ENCODE assay signal across 20 cellular contexts in genomic region chr1:100626397-100626796, GRCh38.
DNase-seq lines count a peak whose midpoint lies in the region; ATAC-seq and TF ChIP-seq lines count a peak whose summit lies in the region.
"Had no signal": no experiment of that assay in that cellular context is flagged by ENCODE, and none has a peak within 500 bp of the region (broad histone marks: within the 10 kb centered on the region; RNA-seq: fewer than 3 reads in every experiment).

No MANE protein-coding gene starts in this region.

- no peaks in the 10 kb centered on the region for H3K9me3 ChIP-seq in ovary
- no peaks in the 10 kb centered on the region for H3K9me3 ChIP-seq in naive thymus-derived CD4-positive, alpha-beta T cell (ENCODE audit: control insufficient read depth in 2 of 3, low read length in 3 of 3)
- H3K9me3 ChIP-seq: HAP-1, Peyer's patch had no signal

- H3K4me1 ChIP-seq in ACC112 (ENCODE audit: control insufficient read depth, insufficient read depth, low read length, unreplicated experiment) (peaks cover 80% of the 10 kb centered on the region), ovary (ENCODE audit: insufficient read depth) (peaks cover 6% of the 10 kb centered on the region)
- no peaks in the 10 kb centered on the region for H3K4me1 ChIP-seq in naive thymus-derived CD4-positive, alpha-beta T cell (ENCODE audit: control insufficient read depth in 2 of 2, insufficient read depth in 2 of 2, low read length in 2 of 2)
- H3K4me1 ChIP-seq: HAP-1, Peyer's patch had no signal

- no peak overlapping the region for H3K4me3 Mint-ChIP-seq in naive thymus-derived CD4-positive, alpha-beta T cell
- H3K4me3 Mint-ChIP-seq: CD8-positive, alpha-beta memory T cell; IgD-negative memory B cell; neural crest cell; WTC11 had no signal

- H3K9me3 Mint-ChIP-seq in naive thymus-derived CD4-positive, alpha-beta T cell = peaks cover 0 to 7% (median 2%) of the 10 kb centered on the region in 11 donors
- H3K9me3 Mint-ChIP-seq: CD8-positive, alpha-beta memory T cell had no signal

- H3K27ac Mint-ChIP-seq in naive thymus-derived CD4-positive, alpha-beta T cell = no peak overlapping the region
- H3K27ac Mint-ChIP-seq: CD8-positive, alpha-beta memory T cell; IgD-negative memory B cell; WTC11 had no signal

- intact Hi-C loops in ovary (cut with DNase I) = no loop called here
- intact Hi-C loops in naive thymus-derived CD4-positive, alpha-beta T cell (cut with micrococcal nuclease) = no loop called here

- H3K4me3 ChIP-seq in ACC112 (ENCODE audit: low read depth, low read length) (peak overlapping the region; percentile 6; the same call in 1 of the 2 replicates), ovary (no peak overlapping the region)
- no peak overlapping the region for H3K4me3 ChIP-seq in naive thymus-derived CD4-positive, alpha-beta T cell (ENCODE audit: low read length)
- H3K4me3 ChIP-seq: HAP-1, Peyer's patch had no signal

- H3K27me3 ChIP-seq in ACC112 (ENCODE audit: insufficient read depth, low read length) (no peaks in the 10 kb centered on the region), ovary (no peaks in the 10 kb centered on the region)
- no peaks in the 10 kb centered on the region for H3K27me3 ChIP-seq in naive thymus-derived CD4-positive, alpha-beta T cell (ENCODE audit: control insufficient read depth in 2 of 2, insufficient read depth in 2 of 2, low read length in 2 of 2)
- H3K27me3 ChIP-seq: Peyer's patch had no signal

- no peaks in the 10 kb centered on the region for H3K79me2 ChIP-seq in ACC112 (ENCODE audit: control insufficient read depth, insufficient read depth, low read length, unreplicated experiment)

- CTCF ChIA-PET in naive thymus-derived CD4-positive, alpha-beta T cell (lab: Charles Lee) = no interaction called here

- H3K36me3 Mint-ChIP-seq in naive thymus-derived CD4-positive, alpha-beta T cell = no peaks in the 10 kb centered on the region
- H3K36me3 Mint-ChIP-seq: CD8-positive, alpha-beta memory T cell; IgD-negative memory B cell; WTC11 had no signal

- no peak overlapping the region for H2AFZ ChIP-seq in ACC112 (ENCODE audit: low read length, unreplicated experiment)

- H3K4me1 Mint-ChIP-seq in naive thymus-derived CD4-positive, alpha-beta T cell = peaks cover 0 to 11% (median 5%) of the 10 kb centered on the region in 7 donors

- peak; percentile 57 for ATAC-seq in GM21390 (IDR thresholded peaks at IDR 0.05; ENCODE audit: unreplicated experiment)
- no peak for ATAC-seq in HG03175 (IDR thresholded peaks at IDR 0.05; ENCODE audit: unreplicated experiment)
- ATAC-seq in naive thymus-derived CD4-positive, alpha-beta T cell = no peak
- ATAC-seq: WTC11 had no signal

- H3K27ac ChIP-seq in ACC112 (ENCODE audit: low read depth, low read length) (peak overlapping the region; percentile 96), ovary (no peak overlapping the region)
- no peak overlapping the region for H3K27ac ChIP-seq in naive thymus-derived CD4-positive, alpha-beta T cell (ENCODE audit: low read depth, low read length)
- H3K27ac ChIP-seq: Peyer's patch had no signal

- DNase-seq in RPMI7951 (ENCODE audit: low read depth) (peak; percentile 50), kidney glomerular epithelial cell (lab: John Stamatoyannopoulos, UW) (peak; percentile 58), middle frontal gyrus (ENCODE audit: extremely low spot score, low spot score) (no peak), ovary (no peak)
- DNase-seq in naive thymus-derived CD4-positive, alpha-beta T cell = no peak
- DNase-seq: activated gamma-delta T cell; CD8-positive, alpha-beta memory T cell; erythroblast; glutamatergic neuron; NCI-H1092; NCI-H2171; Peyer's patch; retina had no signal

- POLR2A ChIA-PET in naive thymus-derived CD4-positive, alpha-beta T cell (lab: Charles Lee) = no interaction called here

- peaks cover 0 to 16% (median 0%) of the 10 kb centered on the region in 5 donors for H3K27me3 Mint-ChIP-seq in naive thymus-derived CD4-positive, alpha-beta T cell
- H3K27me3 Mint-ChIP-seq: IgD-negative memory B cell had no signal

- no peaks in the 10 kb centered on the region for H3K36me3 ChIP-seq in ACC112 (ENCODE audit: insufficient read depth, low read length)
- H3K36me3 ChIP-seq in ovary = no peaks in the 10 kb centered on the region
- H3K36me3 ChIP-seq in naive thymus-derived CD4-positive, alpha-beta T cell (ENCODE audit: control insufficient read depth in 2 of 3, insufficient read depth in 3 of 3, low read length in 3 of 3) = no peaks in the 10 kb centered on the region
- H3K36me3 ChIP-seq: HAP-1, Peyer's patch had no signal

- TF ChIP-seq CTCF in ovary (IDR thresholded peaks at IDR 0.05) = no peak

- TF ChIP-seq EP300 in ovary (IDR thresholded peaks at IDR 0.05) = no peak

- WGBS in ovary, 3 donors = 72 to 79% (median 74%) methylated on average over 3 of the region's 3 CpGs

- TF ChIP-seq POLR2A in ovary (IDR thresholded peaks at IDR 0.05) = no peak

Comparison
In these comparisons a context has a peak if more than half of its experiments do, and no peak if none do; other contexts are left out.
1. DNase-seq: peak in RPMI7951 (single experiment) and kidney glomerular epithelial cell (single experiment); none in middle frontal gyrus (single experiment), ovary (0 of 5) and naive thymus-derived CD4-positive, alpha-beta T cell (0 of 9).